7 cellular contexts compared by ENCODE assay signal in genomic region chr20:32534661-32535240, GRCh38. TPM values are rescaled to one million over a fixed set of nuclear protein-coding genes. Genes with fewer than 3 reads are reported as not detected.
DNase-seq lines count a peak whose midpoint lies in the region; ATAC-seq and TF ChIP-seq lines count a peak whose summit lies in the region.

No MANE protein-coding gene starts in this region.

- no peaks in the 10 kb centered on the region for H3K27me3 Mint-ChIP-seq in T-helper 1 cell treated with Interleukin-12 subunit alpha and Interleukin-12 subunit beta and Interleukin-4 antibody, amounts not matched to agents 30 μg/mL and 1 μg/mL, for 36 hours (ENCODE audit: low read depth)
- H3K27me3 Mint-ChIP-seq in activated naive CD8-positive, alpha-beta T cell treated with anti-CD3 and anti-CD28 coated beads for 36 hours = no peaks in the 10 kb centered on the region

- peak overlapping the region; percentile 98 for H3K4me2 ChIP-seq in KMS-11

- DNase-seq in activated naive CD8-positive, alpha-beta T cell treated with anti-CD3 and anti-CD28 coated beads for 36 hours = peak; percentile 67
- DNase-seq in stimulated activated CD4-positive, alpha-beta T cell treated with anti-CD3 and anti-CD28 coated beads, Interleukin-4, amount 100 ng/mL, for 24 hours = peak; percentile 59
- DNase-seq in lower leg skin (ENCODE audit: low spot score in 2 of 2) = no peak
- DNase-seq in NCI-H1694 (lab: John Stamatoyannopoulos, UW) = no peak

- no peaks in the 10 kb centered on the region for H3K79me2 ChIP-seq in KMS-11 (ENCODE audit: insufficient read depth, low read depth)

- 53 to 58% methylated on average over 8 of the region's 8 CpGs for WGBS in lower leg skin, 2 donors

- H3K4me3 Mint-ChIP-seq in T-helper 1 cell treated with Interleukin-12 subunit alpha and Interleukin-12 subunit beta and Interleukin-4 antibody, amounts not matched to agents 30 μg/mL and 1 μg/mL, for 36 hours = peak overlapping the region; percentile 85
- peak overlapping the region; percentile 80 for H3K4me3 Mint-ChIP-seq in activated naive CD8-positive, alpha-beta T cell treated with anti-CD3 and anti-CD28 coated beads for 36 hours

- peaks cover 10% of the 10 kb centered on the region for H3K36me3 Mint-ChIP-seq in T-helper 1 cell treated with Interleukin-12 subunit alpha and Interleukin-12 subunit beta and Interleukin-4 antibody, amounts not matched to agents 30 μg/mL and 1 μg/mL, for 36 hours (ENCODE audit: low read depth)
- peaks cover 5% of the 10 kb centered on the region for H3K36me3 Mint-ChIP-seq in activated naive CD8-positive, alpha-beta T cell treated with anti-CD3 and anti-CD28 coated beads for 36 hours

- H2AFZ ChIP-seq in KMS-11 (ENCODE audit: low read depth) = peak overlapping the region; percentile 59; the same call in 1 of the 2 replicates

- TF ChIP-seq CTCF in KMS-11 (conservative IDR thresholded peaks at IDR 0.05; ENCODE audit: low read depth, low read length) (no peak), lower leg skin (IDR thresholded peaks at IDR 0.05) (no peak)

- H3K27ac Mint-ChIP-seq in T-helper 1 cell treated with Interleukin-12 subunit alpha and Interleukin-12 subunit beta and Interleukin-4 antibody, amounts not matched to agents 30 μg/mL and 1 μg/mL, for 36 hours = peak overlapping the region; percentile 92
- H3K27ac Mint-ChIP-seq in activated naive CD8-positive, alpha-beta T cell treated with anti-CD3 and anti-CD28 coated beads for 36 hours = peak overlapping the region; percentile 93

- no peak overlapping the region; the same call in 1 of the 2 replicates for H3K9ac ChIP-seq in KMS-11

- H3K27ac ChIP-seq in KMS-11 = peak overlapping the region; percentile 56; the same call in 1 of the 2 replicates

- no peak for ATAC-seq in HG03139 (IDR thresholded peaks at IDR 0.05; ENCODE audit: unreplicated experiment)

- peaks cover 67% of the 10 kb centered on the region for H3K4me1 Mint-ChIP-seq in T-helper 1 cell treated with Interleukin-12 subunit alpha and Interleukin-12 subunit beta and Interleukin-4 antibody, amounts not matched to agents 30 μg/mL and 1 μg/mL, for 36 hours (ENCODE audit: low read depth)
- peaks cover 73% of the 10 kb centered on the region for H3K4me1 Mint-ChIP-seq in activated naive CD8-positive, alpha-beta T cell treated with anti-CD3 and anti-CD28 coated beads for 36 hours

- H3K4me1 ChIP-seq in KMS-11 (ENCODE audit: low read depth, poor library complexity, severe bottlenecking) = peaks cover 56% of the 10 kb centered on the region

- intact Hi-C loops in lower leg skin (cut with DNase I; ENCODE audit: low total_unique reads) = no loop called here

- no peaks in the 10 kb centered on the region for H3K9me3 Mint-ChIP-seq in T-helper 1 cell treated with Interleukin-12 subunit alpha and Interleukin-12 subunit beta and Interleukin-4 antibody, amounts not matched to agents 30 μg/mL and 1 μg/mL, for 36 hours
- no peaks in the 10 kb centered on the region for H3K9me3 Mint-ChIP-seq in activated naive CD8-positive, alpha-beta T cell treated with anti-CD3 and anti-CD28 coated beads for 36 hours

- no peaks in the 10 kb centered on the region for H3K36me3 ChIP-seq in KMS-11 (ENCODE audit: insufficient read depth)

- TF ChIP-seq POLR2A in lower leg skin (IDR thresholded peaks at IDR 0.05) = no peak

- H3K27me3 ChIP-seq in KMS-11 (ENCODE audit: insufficient read depth, low read depth) = no peaks in the 10 kb centered on the region

- H4K20me1 ChIP-seq in KMS-11 (ENCODE audit: insufficient read depth) = no peaks in the 10 kb centered on the region

- H3K4me3 ChIP-seq in KMS-11 (IDR thresholded peaks at IDR 0.05; ENCODE audit: insufficient read depth, low read depth, low read length) (no peak overlapping the region), lower leg skin (ENCODE audit: low read depth, poor library complexity, severe bottlenecking) (no peak overlapping the region)

RNA-seq across cellular contexts. Expression of gene NOL4L, which starts 50.4 kb away (rescaled TPM):
- total RNA-seq in activated naive CD8-positive, alpha-beta T cell treated with anti-CD3 and anti-CD28 coated beads for 36 hours = 10 to 100 TPM; 15.9 TPM
- total RNA-seq in lower leg skin = 10 to 100 TPM in 1 of 4 donors, 1 to 10 TPM in 3; 4.6 to 10.4 (median 7.0) TPM

Comparison
In these comparisons a context has a peak if more than half of its experiments do, and no peak if none do; other contexts are left out.
1. DNase-seq: peak in activated naive CD8-positive, alpha-beta T cell treated with anti-CD3 and anti-CD28 coated beads for 36 hours (single experiment) and stimulated activated CD4-positive, alpha-beta T cell treated with anti-CD3 and anti-CD28 coated beads, Interleukin-4, amount 100 ng/mL, for 24 hours (single experiment); none in lower leg skin (0 of 2) and NCI-H1694 (single experiment).